8 cellular contexts compared by ENCODE assay signal in the genomic region with DNA sequence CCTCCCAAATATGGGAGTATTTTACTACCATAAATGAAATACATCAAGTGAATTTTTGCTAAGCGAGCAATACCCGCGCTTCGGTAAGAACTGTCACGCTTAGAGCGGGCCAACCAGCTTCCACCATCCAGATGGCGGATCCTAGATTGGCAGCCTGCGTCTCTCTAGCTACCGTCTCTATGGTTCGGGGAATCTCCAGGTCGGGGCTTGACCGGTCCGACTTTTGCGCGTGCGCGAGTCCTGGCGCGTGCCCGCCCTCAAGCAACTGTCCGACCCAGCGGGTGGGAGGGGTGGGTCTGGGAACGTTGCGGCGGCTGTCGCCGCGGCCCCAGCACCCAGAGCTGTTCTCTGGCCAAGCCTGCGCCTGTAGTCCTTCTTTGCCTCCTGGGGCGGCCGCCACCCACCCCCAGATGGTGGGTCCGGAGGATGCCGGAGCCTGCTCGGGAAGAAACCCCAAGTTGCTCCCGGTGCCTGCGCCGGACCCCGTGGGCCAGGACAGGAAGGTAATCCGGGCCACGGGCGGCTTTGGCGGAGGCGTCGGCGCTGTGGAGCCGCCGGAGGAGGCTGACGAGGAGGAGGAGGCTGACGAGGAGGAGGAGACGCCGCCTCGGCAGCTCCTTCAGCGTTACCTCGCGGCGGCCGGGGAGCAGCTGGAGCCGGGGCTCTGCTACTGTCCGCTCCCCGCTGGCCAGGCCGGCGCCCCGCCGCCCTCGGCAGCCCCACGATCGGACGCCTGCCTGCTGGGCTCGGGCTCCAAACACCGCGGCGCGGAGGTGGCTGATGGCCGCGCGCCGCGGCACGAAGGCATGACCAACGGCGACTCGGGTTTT.
DNase-seq lines count a peak whose midpoint lies in the region; ATAC-seq and TF ChIP-seq lines count a peak whose summit lies in the region.

Gene TBC1D12 (plus strand): TSS at position 338 of the 830 bp plus-strand sequence. CDS start 73 bp downstream, at position 411.

- in situ Hi-C loops in T47D (cut with HindIII; ENCODE audit: low pct_unique_long_range_greater_than_20kb, low sequenced_read_pairs) = no loop called here

- peak within 1 kb of the TSS; percentile 67 for H3K4me3 ChIP-seq in iPS-11a (ENCODE audit: low read depth, low read length)
- H3K4me3 ChIP-seq in retinal pigment epithelial cell (ENCODE audit: low read length) = peak within 1 kb of the TSS; percentile 88

- TF ChIP-seq CTCF in retinal pigment epithelial cell (conservative IDR thresholded peaks at IDR 0.05; ENCODE audit: low read depth, low read length) = no peak

- ATAC-seq in HG02623 (IDR thresholded peaks at IDR 0.05; ENCODE audit: unreplicated experiment) (peak; percentile 62), SK-N-SH treated with all-trans-retinoic acid at 6 μM for 48 hours (peak; percentile 89)

- DNase-seq in SIG-M5 treated with dmso at 0.1 percent for 504 hours (lab: John Stamatoyannopoulos, UW; ENCODE audit: unreplicated experiment) = peak; percentile 71
- DNase-seq in SIG-M5 (lab: John Stamatoyannopoulos, UW) = no peak
- peak; percentile 75 for DNase-seq in NCI-H1105 (lab: John Stamatoyannopoulos, UW)
- peak; percentile 91 to 99 for DNase-seq in T47D (ENCODE audit: low read depth in 1 of 2, low spot score in 1 of 2)
- DNase-seq in retinal pigment epithelial cell (ENCODE audit: low read depth) = peak; percentile 85

TF ChIP-seq in SK-N-SH treated with all-trans-retinoic acid at 6 μM for 48 hours, 23 proteins besides CTCF, POLR2A, EP300 and RAD21:
- TF ChIP-seq ZC3H10 (CRISPR knock-in tag; IDR thresholded peaks at IDR 0.05) (no peak), TOX (CRISPR knock-in tag; IDR thresholded peaks at IDR 0.05; ENCODE audit: borderline replicate concordance) (no peak), RARB (CRISPR knock-in tag; IDR thresholded peaks at IDR 0.05) (no peak), ZFP3 (CRISPR knock-in tag; IDR thresholded peaks at IDR 0.05) (no peak), ZNF70 (CRISPR knock-in tag; IDR thresholded peaks at IDR 0.05) (no peak)
- TF ChIP-seq, protein P1, sequence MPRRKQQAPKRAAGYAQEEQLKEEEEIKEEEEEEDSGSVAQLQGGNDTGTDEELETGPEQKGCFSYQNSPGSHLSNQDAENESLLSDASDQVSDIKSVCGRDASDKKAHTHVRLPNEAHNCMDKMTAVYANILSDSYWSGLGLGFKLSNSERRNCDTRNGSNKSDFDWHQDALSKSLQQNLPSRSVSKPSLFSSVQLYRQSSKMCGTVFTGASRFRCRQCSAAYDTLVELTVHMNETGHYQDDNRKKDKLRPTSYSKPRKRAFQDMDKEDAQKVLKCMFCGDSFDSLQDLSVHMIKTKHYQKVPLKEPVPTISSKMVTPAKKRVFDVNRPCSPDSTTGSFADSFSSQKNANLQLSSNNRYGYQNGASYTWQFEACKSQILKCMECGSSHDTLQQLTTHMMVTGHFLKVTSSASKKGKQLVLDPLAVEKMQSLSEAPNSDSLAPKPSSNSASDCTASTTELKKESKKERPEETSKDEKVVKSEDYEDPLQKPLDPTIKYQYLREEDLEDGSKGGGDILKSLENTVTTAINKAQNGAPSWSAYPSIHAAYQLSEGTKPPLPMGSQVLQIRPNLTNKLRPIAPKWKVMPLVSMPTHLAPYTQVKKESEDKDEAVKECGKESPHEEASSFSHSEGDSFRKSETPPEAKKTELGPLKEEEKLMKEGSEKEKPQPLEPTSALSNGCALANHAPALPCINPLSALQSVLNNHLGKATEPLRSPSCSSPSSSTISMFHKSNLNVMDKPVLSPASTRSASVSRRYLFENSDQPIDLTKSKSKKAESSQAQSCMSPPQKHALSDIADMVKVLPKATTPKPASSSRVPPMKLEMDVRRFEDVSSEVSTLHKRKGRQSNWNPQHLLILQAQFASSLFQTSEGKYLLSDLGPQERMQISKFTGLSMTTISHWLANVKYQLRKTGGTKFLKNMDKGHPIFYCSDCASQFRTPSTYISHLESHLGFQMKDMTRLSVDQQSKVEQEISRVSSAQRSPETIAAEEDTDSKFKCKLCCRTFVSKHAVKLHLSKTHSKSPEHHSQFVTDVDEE (CRISPR knock-in tag; IDR thresholded peaks at IDR 0.05) = peak; percentile 69; the same call in 1 of the 2 replicates
